Comparison of ENCODE assay signal across 8 cellular contexts in the genomic region with DNA sequence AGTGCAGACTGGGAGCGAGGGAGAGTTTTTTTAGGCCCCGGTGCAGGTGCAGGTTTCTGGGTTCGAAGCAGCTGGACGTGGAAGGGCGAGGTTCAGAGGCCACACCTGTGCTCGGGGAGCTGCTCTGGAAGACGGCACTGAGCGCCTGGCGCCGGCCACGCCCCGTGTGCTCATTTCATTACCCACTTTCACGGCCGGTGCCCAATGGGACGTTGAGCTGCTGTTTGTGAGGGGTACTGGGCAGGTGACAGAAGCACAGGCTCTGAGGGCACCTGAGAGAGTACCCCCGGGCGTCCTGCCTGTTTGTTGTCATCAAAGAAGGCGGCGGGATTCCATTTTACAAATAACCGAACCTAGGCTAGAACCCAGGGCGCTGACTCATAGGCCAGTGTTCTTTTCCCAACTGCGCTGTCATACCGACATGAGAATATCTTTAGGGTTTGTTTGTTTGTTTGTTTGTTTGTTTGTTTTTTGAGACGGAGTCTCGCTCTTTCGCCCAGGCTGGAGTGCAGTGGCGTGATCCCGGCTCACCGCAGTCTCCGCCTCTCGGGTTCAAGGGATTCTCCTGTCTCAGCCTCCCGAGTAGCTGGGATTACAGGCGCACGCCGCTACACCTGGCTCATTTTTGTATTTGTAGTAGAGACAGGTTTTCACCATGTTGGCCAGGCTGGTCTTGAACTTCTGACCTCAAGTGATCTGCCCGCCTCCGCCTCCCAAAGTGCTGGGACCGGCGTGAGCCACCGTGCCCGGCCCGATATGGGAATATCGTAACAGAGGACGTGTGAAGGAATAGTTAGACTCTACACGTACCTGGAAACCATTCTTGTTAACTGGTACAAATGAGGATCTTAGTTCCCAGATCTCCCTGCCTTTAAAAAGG. TPM values are rescaled to one million over a fixed set of nuclear protein-coding genes. Genes with fewer than 3 reads are reported as not detected.
DNase-seq lines count a peak whose midpoint lies in the region; ATAC-seq and TF ChIP-seq lines count a peak whose summit lies in the region.

No MANE protein-coding gene starts in this region.

- intact Hi-C loops in esophagus squamous epithelium (cut with DNase I), result no loop called here

- H3K4me1 ChIP-seq in esophagus squamous epithelium, result peaks cover 19 to 73% (median 19%) of the 10 kb centered on the region in 3 donors
- peaks cover under 1% of the 10 kb centered on the region for H3K4me1 ChIP-seq in osteoblast (ENCODE audit: insufficient read depth, low read length)

- peak overlapping the region; percentile 91 for H3K4me2 ChIP-seq in osteoblast (ENCODE audit: insufficient read depth, low read length)

- peak overlapping the region; percentile 86 for H2AFZ ChIP-seq in osteoblast (ENCODE audit: low read length)

- peaks cover 8% of the 10 kb centered on the region for H3K79me2 ChIP-seq in osteoblast (ENCODE audit: insufficient read depth, low read length)

- H3K4me3 ChIP-seq in esophagus squamous epithelium (peak overlapping the region; percentile 65 to 92 (median 72)), osteoblast (ENCODE audit: insufficient read depth, low read length) (peak overlapping the region; percentile 93)

- ATAC-seq in GM21717 (IDR thresholded peaks at IDR 0.05; ENCODE audit: unreplicated experiment), result peak; percentile 27

- H3K9me3 ChIP-seq in esophagus squamous epithelium (no peaks in the 10 kb centered on the region), osteoblast (ENCODE audit: low read depth, low read length) (no peaks in the 10 kb centered on the region)

- peaks cover 6% of the 10 kb centered on the region for H4K20me1 ChIP-seq in osteoblast (ENCODE audit: insufficient read depth, low read length)

- no peak for TF ChIP-seq POLR2A in esophagus squamous epithelium (IDR thresholded peaks at IDR 0.05)

- H3K27me3 ChIP-seq in esophagus squamous epithelium (no peaks in the 10 kb centered on the region), osteoblast (ENCODE audit: insufficient read depth, low read length) (no peaks in the 10 kb centered on the region)

- DNase-seq in DMS79 treated with DMSO at 0.1 percent for 48 hours (lab: John Stamatoyannopoulos, UW) (peak; percentile 77), NCI-H1105 (lab: John Stamatoyannopoulos, UW) (peak; percentile 52), esophagus squamous epithelium (lab: John Stamatoyannopoulos, UW) (no peak), osteoblast (ENCODE audit: insufficient read length, low spot score, missing footprints) (peak; percentile 87), NCI-H187 treated with DMSO at 0.1 percent for 48 hours (lab: John Stamatoyannopoulos, UW) (no peak), SKM-1 treated with dmso at 0.1 percent for 144 hours (lab: John Stamatoyannopoulos, UW; ENCODE audit: unreplicated experiment) (no peak)
- peak in 2 of 3 experiments; percentile 19 to 22 for DNase-seq in activated CD8-positive, alpha-beta memory T cell treated with anti-CD3 and anti-CD28 coated beads for 48 hours (ENCODE audit: low read depth in 2 of 3, low spot score in 2 of 3)

- no peaks in the 10 kb centered on the region for H3K36me3 ChIP-seq in esophagus squamous epithelium
- H3K36me3 ChIP-seq in osteoblast (ENCODE audit: insufficient read depth, low read length), result no peaks in the 10 kb centered on the region

- TF ChIP-seq CTCF in esophagus squamous epithelium (IDR thresholded peaks at IDR 0.05) (no peak), osteoblast (IDR thresholded peaks at IDR 0.05; ENCODE audit: extremely low read depth, low read depth, low read length) (no peak)

- H3K27ac ChIP-seq in esophagus squamous epithelium (peak overlapping the region; percentile 93 to 98 (median 95)), osteoblast (ENCODE audit: low read depth, low read length) (no peak overlapping the region)

- 41 to 53% methylated on average over 29 to 40 of the region's 45 CpGs for WGBS in esophagus squamous epithelium, 2 donors

RNA-seq across cellular contexts. Expression of a gene that starts 16.6 kb away (rescaled TPM):
- total RNA-seq in esophagus squamous epithelium, result 100 to 1,000 TPM; 101 to 368 (median 128) TPM
- total RNA-seq in osteoblast, result 0.88 and 2.2 TPM in 2 replicates

Comparison
In these comparisons a context has a peak if more than half of its experiments do, and no peak if none do; other contexts are left out.
1. DNase-seq: peak in DMS79 treated with DMSO at 0.1 percent for 48 hours (single experiment), NCI-H1105 (single experiment), activated CD8-positive, alpha-beta memory T cell treated with anti-CD3 and anti-CD28 coated beads for 48 hours (2 of 3) and osteoblast (single experiment); none in esophagus squamous epithelium (single experiment), NCI-H187 treated with DMSO at 0.1 percent for 48 hours (single experiment) and SKM-1 treated with dmso at 0.1 percent for 144 hours (single experiment).
2. RNA of a gene that starts 16.6 kb away (total RNA-seq): 101 to 368 TPM in esophagus squamous epithelium; 0.88 to 2.2 TPM in osteoblast; every median in the first group is over 10 times any median in the second.